In genomic region chr12:1519642-1520041, GRCh38 we compare ENCODE assay signal across 23 cellular contexts.
DNase-seq lines count a peak whose midpoint lies in the region; ATAC-seq and TF ChIP-seq lines count a peak whose summit lies in the region.
"Had no signal": no experiment of that assay in that cellular context is flagged by ENCODE, and none has a peak within 500 bp of the region (broad histone marks: within the 10 kb centered on the region; RNA-seq: fewer than 3 reads in every experiment).

No MANE protein-coding gene starts in this region.

- no peak overlapping the region for H3K27ac ChIP-seq in H9 (ENCODE audit: insufficient read length, low read depth, low read length)
- H3K27ac ChIP-seq in endodermal cell (ENCODE audit: low read depth, low read length) = no peak overlapping the region
- H3K27ac ChIP-seq: dorsolateral prefrontal cortex, esophagus squamous epithelium, heart left ventricle, HL-60, thoracic aorta had no signal

- H3K9me3 ChIP-seq in H9 (ENCODE audit: control insufficient read depth, low read depth, low read length) (no peaks in the 10 kb centered on the region), endodermal cell (ENCODE audit: control insufficient read depth, low read length) (peaks cover 10% of the 10 kb centered on the region)
- H3K9me3 ChIP-seq: esophagus squamous epithelium, thoracic aorta had no signal

- no peak overlapping the region for H2AK5ac ChIP-seq in H9 (ENCODE audit: insufficient read length, low read length)

- H2BK5ac ChIP-seq in H9 (ENCODE audit: insufficient read length, low read length) = no peak overlapping the region

- no peaks in the 10 kb centered on the region for H4K20me1 ChIP-seq in H9 (ENCODE audit: control insufficient read depth, insufficient read depth, insufficient read length)

- H3K56ac ChIP-seq in H9 (ENCODE audit: insufficient read length, low read depth, low read length) = no peak overlapping the region

- no peak overlapping the region for H2BK120ac ChIP-seq in H9 (ENCODE audit: low read depth, low read length, poor library complexity, severe bottlenecking)

- DNase-seq in H9 = peak; percentile 28
- DNase-seq in RPMI7951 (ENCODE audit: low read depth) = peak; percentile 44
- DNase-seq in endodermal cell = peak; percentile 49
- no peak for DNase-seq in omental fat pad (ENCODE audit: low spot score)
- DNase-seq: activated naive CD4-positive, alpha-beta T cell treated with anti-CD3 and anti-CD28 coated beads for 36 hours; BE2C; esophagus squamous epithelium; heart left ventricle; kidney; NCI-H1048; NCI-H526 treated with DMSO at 0.1 percent for 48 hours; occipital lobe; stimulated activated CD4-positive, alpha-beta T cell treated with anti-CD3 and anti-CD28 coated beads, Interleukin-4, amount 100 ng/mL, for 4 hours had no signal

- no peak overlapping the region for H4K8ac ChIP-seq in H9 (replicated peaks; ENCODE audit: insufficient read length, low read depth, low read length)

- no peak overlapping the region for H4K5ac ChIP-seq in H9 (ENCODE audit: insufficient read length, low read depth, low read length)

- H3K4ac ChIP-seq in H9 (ENCODE audit: low read depth, low read length) = no peak overlapping the region

- no peaks in the 10 kb centered on the region for H3K79me2 ChIP-seq in H9 (ENCODE audit: insufficient read depth, low read length)

- H3K4me3 ChIP-seq in endodermal cell (ENCODE audit: low read length) = no peak overlapping the region
- H3K4me3 ChIP-seq: dorsolateral prefrontal cortex, heart left ventricle, K562, thoracic aorta had no signal

- no peak overlapping the region for H3K9ac ChIP-seq in H9 (ENCODE audit: extremely low read depth, insufficient read length, low read length)
- H3K9ac ChIP-seq in endodermal cell (ENCODE audit: extremely low read depth, low read length, poor library complexity, severe bottlenecking) = no peak overlapping the region

- H3K23ac ChIP-seq in H9 (ENCODE audit: insufficient read length, low read depth, low read length) = no peak overlapping the region

- H3K4me1 ChIP-seq in H9 (ENCODE audit: insufficient read depth, low read length) (peaks cover 8% of the 10 kb centered on the region; the same call in 1 of the 2 replicates), endodermal cell (ENCODE audit: control insufficient read depth, insufficient read depth, low read length) (peaks cover 16% of the 10 kb centered on the region)
- H3K4me1 ChIP-seq: BE2C had no signal

- H3K4me1 Mint-ChIP-seq in H9 (peaks cover 16 to 17% of the 10 kb centered on the region in 2 experiments), endodermal cell (peaks cover 28% of the 10 kb centered on the region)

- H3T11ph ChIP-seq in H9 (ENCODE audit: low read length) = no peak overlapping the region

- no peak overlapping the region for H2BK12ac ChIP-seq in H9 (ENCODE audit: insufficient read length, low read depth, low read length)

- H3K27me3 ChIP-seq in H9 (ENCODE audit: insufficient read depth, low read length) (no peaks in the 10 kb centered on the region), endodermal cell (ENCODE audit: control insufficient read depth, insufficient read depth, low read length, poor library complexity, severe bottlenecking) (no peaks in the 10 kb centered on the region)
- H3K27me3 ChIP-seq: BE2C had no signal

- H3K14ac ChIP-seq in H9 (ENCODE audit: insufficient read depth, low read length) = no peak overlapping the region

- H2AFZ ChIP-seq in H9 (ENCODE audit: low read length) = no peak overlapping the region

- ATAC-seq in omental fat pad (ENCODE audit: low FRiP score) (peak; percentile 9), GM19324 (IDR thresholded peaks at IDR 0.05; ENCODE audit: low FRiP score, unreplicated experiment) (no peak), GM21825 (IDR thresholded peaks at IDR 0.05; ENCODE audit: unreplicated experiment) (no peak), GM21723 (IDR thresholded peaks at IDR 0.05; ENCODE audit: unreplicated experiment) (no peak)
- ATAC-seq: activated CD4-positive, CD25-positive, alpha-beta regulatory T cell treated with anti-CD3 and anti-CD28 coated beads, Interleukin-2, amount 50 U/mL, for 24 hours; K562 had no signal

- H3K9me3 Mint-ChIP-seq in H9 = peaks cover 7 to 13% of the 10 kb centered on the region in 2 experiments
- peaks cover 15% of the 10 kb centered on the region for H3K9me3 Mint-ChIP-seq in endodermal cell

- peaks cover 10% of the 10 kb centered on the region for H3K27me3 Mint-ChIP-seq in H9 (ENCODE audit: low read depth)
- H3K27me3 Mint-ChIP-seq in endodermal cell (ENCODE audit: insufficient read depth) = peaks cover 24% of the 10 kb centered on the region

- H3K4me3 Mint-ChIP-seq in H9 = no peak overlapping the region
- no peak overlapping the region for H3K4me3 Mint-ChIP-seq in endodermal cell
- H3K4me3 Mint-ChIP-seq: activated naive CD4-positive, alpha-beta T cell treated with anti-CD3 and anti-CD28 coated beads for 36 hours; brain; T-helper 1 cell treated with Interleukin-12 subunit alpha and Interleukin-12 subunit beta and Interleukin-4 antibody, amounts not matched to agents 30 μg/mL and 1 μg/mL, for 36 hours had no signal

- no peaks in the 10 kb centered on the region for H3K79me1 ChIP-seq in H9 (ENCODE audit: insufficient read depth, low read depth, low read length, poor library complexity, severe bottlenecking)

- peaks cover 3% of the 10 kb centered on the region for H3K23me2 ChIP-seq in H9 (ENCODE audit: insufficient read length, low read depth, low read length, poor library complexity, severe bottlenecking)

- no peaks in the 10 kb centered on the region for H3K36me3 ChIP-seq in endodermal cell (ENCODE audit: control insufficient read depth, insufficient read depth, low read length)
- H3K36me3 ChIP-seq: BE2C, esophagus squamous epithelium, heart left ventricle, thoracic aorta had no signal

- H3K4me2 ChIP-seq in H9 (ENCODE audit: insufficient read depth, insufficient read length, low read length) = no peak overlapping the region

- H3K36me3 Mint-ChIP-seq in H9 (ENCODE audit: insufficient read depth in 1 of 3, low read depth in 3 of 3) (peaks cover 0 to 5% (median 0%) of the 10 kb centered on the region in 3 experiments; a peak in 4 of 7 replicates), endodermal cell (ENCODE audit: low read depth) (no peaks in the 10 kb centered on the region)

- H3K27ac Mint-ChIP-seq in H9 (peak overlapping the region in 1 of 3 experiments; percentile 32; a peak in 1 of 7 replicates), endodermal cell (no peak overlapping the region)
- H3K27ac Mint-ChIP-seq: activated naive CD4-positive, alpha-beta T cell treated with anti-CD3 and anti-CD28 coated beads for 36 hours; T-helper 1 cell treated with Interleukin-12 subunit alpha and Interleukin-12 subunit beta and Interleukin-4 antibody, amounts not matched to agents 30 μg/mL and 1 μg/mL, for 36 hours had no signal

- no CpG with 5 or more reads among the region's 5 CpGs for WGBS in H9 (ENCODE audit: extremely low coverage, insufficient read length, low lambda C conversion rate)
- 85 to 100% methylated on average over 3 to 5 of the region's 5 CpGs for WGBS in endodermal cell (ENCODE audit: insufficient coverage in 1 of 2, insufficient read length in 1 of 2), 2 experiments

- no peak for TF ChIP-seq CTCF in H9 (conservative IDR thresholded peaks at IDR 0.05)
- TF ChIP-seq CTCF in endodermal cell (conservative IDR thresholded peaks at IDR 0.05) = no peak
- no peak for TF ChIP-seq CTCF in omental fat pad (IDR thresholded peaks at IDR 0.05)

- no peak overlapping the region for H2BK20ac ChIP-seq in H9 (ENCODE audit: low read depth, low read length, poor library complexity, severe bottlenecking)

- no peak overlapping the region for H4K91ac ChIP-seq in H9 (ENCODE audit: insufficient read length, low read depth, low read length)

- H3K18ac ChIP-seq in H9 (ENCODE audit: insufficient read length, low read depth, low read length) = no peak overlapping the region

- no peak overlapping the region for H2BK15ac ChIP-seq in H9 (ENCODE audit: low read depth, low read length)
